4 cellular contexts compared by ENCODE assay signal in the genomic region with DNA sequence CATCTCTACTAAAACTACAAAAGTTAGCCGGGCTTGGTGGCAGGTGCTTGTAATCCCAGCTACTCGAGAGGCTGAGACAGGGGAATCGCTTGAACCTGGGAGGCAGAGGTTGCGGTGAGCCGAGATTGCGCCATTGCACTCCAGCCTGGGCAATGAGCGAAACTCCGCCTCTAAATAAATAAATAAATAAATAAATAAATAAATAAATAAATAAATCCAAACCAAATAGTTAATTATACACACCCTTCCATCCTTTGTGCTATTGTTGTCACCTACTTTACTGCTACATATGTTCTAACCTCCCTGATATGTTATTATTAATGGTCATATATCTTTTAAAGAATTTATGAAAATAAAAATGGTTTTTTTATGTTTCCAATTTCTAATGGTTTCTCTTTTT.
DNase-seq lines count a peak whose midpoint lies in the region; ATAC-seq, FAIRE-seq and TF ChIP-seq lines count a peak whose summit lies in the region.
"Not testable (repeated sequence)": the region's sequence is repeated elsewhere in the genome, so short reads cannot be mapped to it uniquely, and the experiment has no call there.

No MANE protein-coding gene starts in this region.

- H3K36me3 ChIP-seq in HEK293 (ENCODE audit: control insufficient read depth in 2 of 2, insufficient read depth in 1 of 2, low read length in 2 of 2); small intestine (ENCODE audit: control insufficient read depth in 2 of 2, insufficient read depth in 2 of 2, low read length in 2 of 2): not testable (repeated sequence)

- H3K4me2 ChIP-seq in A549, result not testable (repeated sequence)

- not testable (repeated sequence) for ATAC-seq in A549

- TF ChIP-seq RAD21 in A549 (conservative IDR thresholded peaks at IDR 0.05 in 1 of 2, IDR thresholded peaks at IDR 0.05 in 1 of 2), result not testable (repeated sequence)

- POLR2A ChIA-PET in A549 (lab: Yijun Ruan, JAX); HEK293 (lab: Yijun Ruan, JAX): not testable (repeated sequence)

- not testable (repeated sequence) for DNase-seq in A549 (ENCODE audit: low read depth in 1 of 2, low spot score in 1 of 2); small intestine

- H3K4me3 ChIP-seq in A549; HEK293 (ENCODE audit: low read depth, low read length); small intestine (ENCODE audit: low read depth in 1 of 2, low read length in 2 of 2): not testable (repeated sequence)

- not testable (repeated sequence) for FAIRE-seq in A549 (lab: Jason Lieb, UNC)
- FAIRE-seq in G401.6 (lab: Jason Lieb, UNC), result peak; percentile 23
- peak; percentile 26 for FAIRE-seq in small intestine (lab: Jason Lieb, UNC)

- not testable (repeated sequence) for TF ChIP-seq CTCF in A549 (IDR thresholded peaks at IDR 0.05); HEK293 (tag by site-specific recombination; IDR thresholded peaks at IDR 0.05)

- H3K9me3 ChIP-seq in A549; HEK293 (ENCODE audit: control insufficient read depth, insufficient read depth, low read depth, low read length); small intestine (ENCODE audit: control insufficient read depth, low read depth): not testable (repeated sequence)

- not testable (repeated sequence) for H3K27ac ChIP-seq in A549; HEK293 (ENCODE audit: extremely low read depth, low read depth, low read length); small intestine (ENCODE audit: low read depth in 1 of 2, low read length in 1 of 2)

- not testable (repeated sequence) for H3K27me3 ChIP-seq in small intestine (ENCODE audit: control insufficient read depth in 2 of 2, insufficient read depth in 2 of 2, low read length in 2 of 2)

- TF ChIP-seq EP300 in A549 (IDR thresholded peaks at IDR 0.05), result not testable (repeated sequence)

- CTCF ChIA-PET in A549 (lab: Yijun Ruan, JAX) (interaction anchor here (1.1 to 1.3 kb wide), 2 partner anchors 101 to 166 kb away, joined by 3 to 5 read pairs; partner anchors contain the start of gene KCTD1), HEK293 (lab: Yijun Ruan, JAX) (interaction anchor here (0.6 to 4.1 kb wide), 6 partner anchors 25 to 1654 kb away, joined by 3 to 15 read pairs (median 4); no protein-coding TSS in a partner anchor)

- TF ChIP-seq POLR2A in A549 (IDR thresholded peaks at IDR 0.05; ENCODE audit: low read length), result not testable (repeated sequence)

- WGBS in A549 (ENCODE audit: missing lambda C conversion rate), result 95% methylated on average over 8 of the region's 8 CpGs
- 91 to 98% (median 97%) methylated on average over 8 of the region's 8 CpGs for WGBS in small intestine, 3 donors

- H3K4me1 ChIP-seq in A549, result peaks cover 15% of the 10 kb centered on the region
- H3K4me1 ChIP-seq in HEK293 (ENCODE audit: control insufficient read depth, insufficient read depth, low read length); small intestine (ENCODE audit: control insufficient read depth in 2 of 2, insufficient read depth in 1 of 2, low read depth in 1 of 2, low read length in 1 of 2): not testable (repeated sequence)

TF ChIP-seq in A549, 52 proteins besides CTCF, POLR2A, EP300 and RAD21:
- TF ChIP-seq ZC3H11A (IDR thresholded peaks at IDR 0.05), result peak; percentile 95

TF ChIP-seq in HEK293, 187 proteins besides CTCF, POLR2A, EP300 and RAD21 (continues in another document):
- TF ChIP-seq ZNF560 (tag by site-specific recombination; IDR thresholded peaks at IDR 0.05; ENCODE audit: borderline replicate concordance) (peak; percentile 61; the same call in 1 of the 2 replicates), ZNF623 (tag by site-specific recombination; IDR thresholded peaks at IDR 0.05) (peak; percentile 57), ZNF266 (tag by site-specific recombination; IDR thresholded peaks at IDR 0.05; ENCODE audit: low read depth) (peak; percentile 59), ZNF404 (tag by site-specific recombination; IDR thresholded peaks at IDR 0.05) (0 out of 2 replicates have a peak, but pooled peaks have one; percentile 47), ZBTB8A (tag by site-specific recombination; IDR thresholded peaks at IDR 0.05) (0 out of 2 replicates have a peak, but pooled peaks have one; percentile 39), ZNF580 (tag by site-specific recombination; IDR thresholded peaks at IDR 0.05) (0 out of 2 replicates have a peak, but pooled peaks have one; percentile 25), ZNF501 (tag by site-specific recombination; IDR thresholded peaks at IDR 0.05) (0 out of 2 replicates have a peak, but pooled peaks have one; percentile 26), ZNF654 (tag by site-specific recombination; IDR thresholded peaks at IDR 0.05; ENCODE audit: low read depth) (peak; percentile 14; the same call in 1 of the 2 replicates), ZNF140 (tag by site-specific recombination; IDR thresholded peaks at IDR 0.05) (peak; percentile 67; the same call in 1 of the 2 replicates), ZNF394 (tag by site-specific recombination; IDR thresholded peaks at IDR 0.05; ENCODE audit: borderline replicate concordance) (peak; percentile 75; the same call in 1 of the 2 replicates), ZXDB (tag by site-specific recombination; IDR thresholded peaks at IDR 0.05) (peak; percentile 61; the same call in 1 of the 2 replicates), ZNF555 (tag by site-specific recombination; conservative IDR thresholded peaks at IDR 0.05) (peak; percentile 66), ZNF664 (tag by site-specific recombination; IDR thresholded peaks at IDR 0.05) (0 out of 2 replicates have a peak, but pooled peaks have one; percentile 21), REST (tag by site-specific recombination; IDR thresholded peaks at IDR 0.05) (0 out of 2 replicates have a peak, but pooled peaks have one; percentile 35), ZNF138 (tag by site-specific recombination; IDR thresholded peaks at IDR 0.05; ENCODE audit: borderline replicate concordance) (0 out of 2 replicates have a peak, but pooled peaks have one; percentile 18)
- TF ChIP-seq, protein P1, sequence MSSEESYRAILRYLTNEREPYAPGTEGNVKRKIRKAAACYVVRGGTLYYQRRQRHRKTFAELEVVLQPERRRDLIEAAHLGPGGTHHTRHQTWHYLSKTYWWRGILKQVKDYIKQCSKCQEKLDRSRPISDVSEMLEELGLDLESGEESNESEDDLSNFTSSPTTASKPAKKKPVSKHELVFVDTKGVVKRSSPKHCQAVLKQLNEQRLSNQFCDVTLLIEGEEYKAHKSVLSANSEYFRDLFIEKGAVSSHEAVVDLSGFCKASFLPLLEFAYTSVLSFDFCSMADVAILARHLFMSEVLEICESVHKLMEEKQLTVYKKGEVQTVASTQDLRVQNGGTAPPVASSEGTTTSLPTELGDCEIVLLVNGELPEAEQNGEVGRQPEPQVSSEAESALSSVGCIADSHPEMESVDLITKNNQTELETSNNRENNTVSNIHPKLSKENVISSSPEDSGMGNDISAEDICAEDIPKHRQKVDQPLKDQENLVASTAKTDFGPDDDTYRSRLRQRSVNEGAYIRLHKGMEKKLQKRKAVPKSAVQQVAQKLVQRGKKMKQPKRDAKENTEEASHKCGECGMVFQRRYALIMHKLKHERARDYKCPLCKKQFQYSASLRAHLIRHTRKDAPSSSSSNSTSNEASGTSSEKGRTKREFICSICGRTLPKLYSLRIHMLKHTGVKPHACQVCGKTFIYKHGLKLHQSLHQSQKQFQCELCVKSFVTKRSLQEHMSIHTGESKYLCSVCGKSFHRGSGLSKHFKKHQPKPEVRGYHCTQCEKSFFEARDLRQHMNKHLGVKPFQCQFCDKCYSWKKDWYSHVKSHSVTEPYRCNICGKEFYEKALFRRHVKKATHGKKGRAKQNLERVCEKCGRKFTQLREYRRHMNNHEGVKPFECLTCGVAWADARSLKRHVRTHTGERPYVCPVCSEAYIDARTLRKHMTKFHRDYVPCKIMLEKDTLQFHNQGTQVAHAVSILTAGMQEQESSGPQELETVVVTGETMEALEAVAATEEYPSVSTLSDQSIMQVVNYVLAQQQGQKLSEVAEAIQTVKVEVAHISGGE (tag by site-specific recombination; conservative IDR thresholded peaks at IDR 0.05; ENCODE audit: low read depth), result peak; percentile 74; the same call in 1 of the 2 replicates
